ENCODE assay signal across 11 cellular contexts in the genomic region with DNA sequence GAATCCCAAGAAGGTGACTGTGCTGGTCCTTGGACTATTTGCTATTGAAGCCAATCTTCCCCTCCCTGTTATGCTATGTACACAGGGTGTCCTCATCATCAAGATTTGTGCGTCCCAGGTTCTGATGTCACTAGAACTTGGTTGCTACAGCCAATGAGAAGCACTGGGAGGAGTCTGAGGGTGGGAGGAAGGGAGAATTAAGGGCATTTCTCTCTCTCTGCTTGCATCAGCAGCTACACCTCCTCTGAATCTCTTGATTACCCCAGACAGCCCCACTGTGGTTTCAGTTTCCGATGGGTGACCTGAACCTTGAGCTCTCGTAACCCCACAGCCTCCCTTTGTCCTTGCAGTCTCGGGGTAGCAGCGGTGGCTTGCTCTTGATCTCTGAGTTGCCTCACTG.
DNase-seq lines count a peak whose midpoint lies in the region; ATAC-seq, FAIRE-seq and TF ChIP-seq lines count a peak whose summit lies in the region.
"Had no signal": no experiment of that assay in that cellular context is flagged by ENCODE, and none has a peak within 500 bp of the region (broad histone marks: within the 10 kb centered on the region; RNA-seq: fewer than 3 reads in every experiment).

No MANE protein-coding gene starts in this region.

- H3K4me1 Mint-ChIP-seq in activated CD4-positive, alpha-beta memory T cell treated with anti-CD3 and anti-CD28 coated beads, Interleukin-2, amount 10 ng/mL, durations not matched to agents 7 days and 5 days, result peaks cover 5% of the 10 kb centered on the region

- H4K20me1 ChIP-seq in osteoblast (ENCODE audit: insufficient read depth, low read length), result no peaks in the 10 kb centered on the region
- H4K20me1 ChIP-seq: BLaER1 treated with 17β-estradiol and CSF1 and Interleukin-3, amounts not matched to agents 10 nM and 100 nM had no signal

- ATAC-seq in HG02943 (IDR thresholded peaks at IDR 0.05; ENCODE audit: low read depth, unreplicated experiment), result peak; percentile 97
- no peak for ATAC-seq in gastroesophageal sphincter

- no peaks in the 10 kb centered on the region for H3K27me3 Mint-ChIP-seq in activated CD4-positive, alpha-beta memory T cell treated with anti-CD3 and anti-CD28 coated beads, Interleukin-2, amount 10 ng/mL, durations not matched to agents 7 days and 5 days

- no peak overlapping the region for H3K27ac Mint-ChIP-seq in activated CD4-positive, alpha-beta memory T cell treated with anti-CD3 and anti-CD28 coated beads, Interleukin-2, amount 10 ng/mL, durations not matched to agents 7 days and 5 days

- no peaks in the 10 kb centered on the region for H3K9me3 Mint-ChIP-seq in activated CD4-positive, alpha-beta memory T cell treated with anti-CD3 and anti-CD28 coated beads, Interleukin-2, amount 10 ng/mL, durations not matched to agents 7 days and 5 days

- H3K27me3 ChIP-seq in osteoblast (ENCODE audit: insufficient read depth, low read length) (no peaks in the 10 kb centered on the region), gastroesophageal sphincter (no peaks in the 10 kb centered on the region)
- H3K27me3 ChIP-seq: BLaER1 treated with 17β-estradiol and CSF1 and Interleukin-3, amounts not matched to agents 10 nM and 100 nM had no signal

- no peak overlapping the region for H3K4me3 Mint-ChIP-seq in activated CD4-positive, alpha-beta memory T cell treated with anti-CD3 and anti-CD28 coated beads, Interleukin-2, amount 10 ng/mL, durations not matched to agents 7 days and 5 days

- H3K36me3 Mint-ChIP-seq in activated CD4-positive, alpha-beta memory T cell treated with anti-CD3 and anti-CD28 coated beads, Interleukin-2, amount 10 ng/mL, durations not matched to agents 7 days and 5 days (ENCODE audit: low read depth), result no peaks in the 10 kb centered on the region

- no peak overlapping the region for H3K4me2 ChIP-seq in osteoblast (ENCODE audit: insufficient read depth, low read length)
- H3K4me2 ChIP-seq: BLaER1 treated with 17β-estradiol and CSF1 and Interleukin-3, amounts not matched to agents 10 nM and 100 nM had no signal

- H3K4me1 ChIP-seq in osteoblast (ENCODE audit: insufficient read depth, low read length) (no peaks in the 10 kb centered on the region), gastroesophageal sphincter (peaks cover 0 to 6% (median 0%) of the 10 kb centered on the region in 3 donors)
- H3K4me1 ChIP-seq: BLaER1 treated with 17β-estradiol and CSF1 and Interleukin-3, amounts not matched to agents 10 nM and 100 nM had no signal

- H3K36me3 ChIP-seq in osteoblast (ENCODE audit: insufficient read depth, low read length) (no peaks in the 10 kb centered on the region), gastroesophageal sphincter (no peaks in the 10 kb centered on the region)
- H3K36me3 ChIP-seq: BLaER1 treated with 17β-estradiol and CSF1 and Interleukin-3, amounts not matched to agents 10 nM and 100 nM had no signal

- H3K9me3 ChIP-seq in osteoblast (ENCODE audit: low read depth, low read length) (no peaks in the 10 kb centered on the region), gastroesophageal sphincter (no peaks in the 10 kb centered on the region)

- POLR2A ChIA-PET in activated CD4-positive, alpha-beta memory T cell treated with anti-CD3 and anti-CD28 coated beads, Interleukin-2, amount 10 ng/mL, durations not matched to agents 7 days and 5 days (lab: Charles Lee), result no interaction called here

- no peak overlapping the region for H2AFZ ChIP-seq in osteoblast (ENCODE audit: low read length)

- DNase-seq in stimulated activated naive CD4-positive, alpha-beta T cell treated with Interleukin-2 at 50 U/mL for 16 hours (lab: John Stamatoyannopoulos, UW), result peak; percentile 10
- no peak for DNase-seq in stimulated activated naive CD4-positive, alpha-beta T cell (lab: John Stamatoyannopoulos, UW)
- peak; percentile 31 for DNase-seq in activated CD4-positive, alpha-beta memory T cell treated with anti-CD3 and anti-CD28 coated beads, Interleukin-2, amount 10 ng/mL, durations not matched to agents 7 days and 5 days
- no peak for DNase-seq in H54 (ENCODE audit: insufficient read length, low spot score)
- DNase-seq in osteoblast (ENCODE audit: insufficient read length, low spot score, missing footprints), result no peak
- DNase-seq in foreskin fibroblast, result no peak
- DNase-seq: NCI-H2029 had no signal

- H3K79me2 ChIP-seq in osteoblast (ENCODE audit: insufficient read depth, low read length), result no peaks in the 10 kb centered on the region

- CTCF ChIA-PET in activated CD4-positive, alpha-beta memory T cell treated with anti-CD3 and anti-CD28 coated beads, Interleukin-2, amount 10 ng/mL, durations not matched to agents 7 days and 5 days (lab: Charles Lee), result no interaction called here

- no peak for TF ChIP-seq EP300 in gastroesophageal sphincter (IDR thresholded peaks at IDR 0.05)

- TF ChIP-seq POLR2A in H54 (IDR thresholded peaks at IDR 0.05; ENCODE audit: low read depth, low read length) (no peak), gastroesophageal sphincter (IDR thresholded peaks at IDR 0.05) (no peak)

- 80 to 100% methylated on average over 1 to 3 of the region's 5 CpGs for WGBS in gastroesophageal sphincter (ENCODE audit: low coverage in 1 of 2), 2 donors

- no peak overlapping the region for H3K4me3 ChIP-seq in osteoblast (ENCODE audit: insufficient read depth, low read length)
- H3K4me3 ChIP-seq in foreskin fibroblast (ENCODE audit: low read depth in 1 of 2, low read length in 2 of 2), result no peak overlapping the region
- no peak overlapping the region for H3K4me3 ChIP-seq in gastroesophageal sphincter
- H3K4me3 ChIP-seq: BLaER1 treated with 17β-estradiol and CSF1 and Interleukin-3, amounts not matched to agents 10 nM and 100 nM had no signal

- no peak for FAIRE-seq in H54 (lab: Jason Lieb, UNC)
- FAIRE-seq: islet of Langerhans had no signal

- H3K27ac ChIP-seq in osteoblast (ENCODE audit: low read depth, low read length) (no peak overlapping the region), gastroesophageal sphincter (no peak overlapping the region)
- H3K27ac ChIP-seq: BLaER1 treated with 17β-estradiol and CSF1 and Interleukin-3, amounts not matched to agents 10 nM and 100 nM had no signal

- TF ChIP-seq CTCF in osteoblast (IDR thresholded peaks at IDR 0.05; ENCODE audit: extremely low read depth, low read depth, low read length), result no peak
- TF ChIP-seq CTCF in foreskin fibroblast (IDR thresholded peaks at IDR 0.05; ENCODE audit: low read depth, low read length), result no peak
- no peak for TF ChIP-seq CTCF in gastroesophageal sphincter (IDR thresholded peaks at IDR 0.05)

Comparison
In these comparisons a context has a peak if more than half of its experiments do, and no peak if none do; other contexts are left out.
1. DNase-seq: peak in stimulated activated naive CD4-positive, alpha-beta T cell treated with Interleukin-2 at 50 U/mL for 16 hours (single experiment) and activated CD4-positive, alpha-beta memory T cell treated with anti-CD3 and anti-CD28 coated beads, Interleukin-2, amount 10 ng/mL, durations not matched to agents 7 days and 5 days (single experiment); none in stimulated activated naive CD4-positive, alpha-beta T cell (0 of 6), H54 (single experiment), osteoblast (single experiment) and foreskin fibroblast (0 of 2).